Comparison of ENCODE assay signal across 1 cellular context in the genomic region with DNA sequence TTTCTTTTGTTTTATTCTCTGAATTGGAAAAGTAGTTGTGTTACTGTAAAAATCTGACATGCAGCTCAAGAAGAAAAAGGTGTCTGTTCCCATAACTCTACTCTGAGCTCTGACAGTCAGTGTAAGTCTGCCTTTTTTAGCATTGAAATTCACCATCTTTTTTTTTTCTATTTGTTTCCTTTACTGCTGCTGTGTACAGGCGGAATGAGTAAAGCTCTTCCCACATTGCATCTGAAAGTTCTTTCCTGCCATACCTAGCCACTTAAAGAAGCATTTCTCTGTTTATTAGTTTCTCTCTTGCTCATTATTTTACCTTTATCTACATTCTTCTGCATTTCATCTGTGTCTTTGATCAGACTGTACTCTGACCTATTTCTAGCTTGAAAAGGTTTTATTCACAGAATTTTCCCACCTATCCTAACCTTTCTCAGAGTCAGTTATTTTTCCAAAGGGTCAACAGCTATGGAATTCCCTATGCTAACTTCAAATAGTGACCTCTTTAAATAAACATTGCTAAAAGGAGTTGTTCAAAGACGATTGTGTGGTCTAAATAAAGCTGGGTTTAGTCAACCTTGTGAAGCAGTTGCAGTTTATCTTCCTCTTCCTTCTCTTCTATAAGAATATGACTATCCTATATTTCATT.
TF ChIP-seq lines count a peak whose summit lies in the region.

No MANE protein-coding gene starts in this region.

TF ChIP-seq in HepG2, 621 proteins besides CTCF, POLR2A, EP300 and RAD21 (continued from another document and continues in another):
- peak; percentile 37; the same call in 1 of the 2 replicates for TF ChIP-seq KDM1A (CRISPR knock-in tag; IDR thresholded peaks at IDR 0.05)
- TF ChIP-seq, protein P1, sequence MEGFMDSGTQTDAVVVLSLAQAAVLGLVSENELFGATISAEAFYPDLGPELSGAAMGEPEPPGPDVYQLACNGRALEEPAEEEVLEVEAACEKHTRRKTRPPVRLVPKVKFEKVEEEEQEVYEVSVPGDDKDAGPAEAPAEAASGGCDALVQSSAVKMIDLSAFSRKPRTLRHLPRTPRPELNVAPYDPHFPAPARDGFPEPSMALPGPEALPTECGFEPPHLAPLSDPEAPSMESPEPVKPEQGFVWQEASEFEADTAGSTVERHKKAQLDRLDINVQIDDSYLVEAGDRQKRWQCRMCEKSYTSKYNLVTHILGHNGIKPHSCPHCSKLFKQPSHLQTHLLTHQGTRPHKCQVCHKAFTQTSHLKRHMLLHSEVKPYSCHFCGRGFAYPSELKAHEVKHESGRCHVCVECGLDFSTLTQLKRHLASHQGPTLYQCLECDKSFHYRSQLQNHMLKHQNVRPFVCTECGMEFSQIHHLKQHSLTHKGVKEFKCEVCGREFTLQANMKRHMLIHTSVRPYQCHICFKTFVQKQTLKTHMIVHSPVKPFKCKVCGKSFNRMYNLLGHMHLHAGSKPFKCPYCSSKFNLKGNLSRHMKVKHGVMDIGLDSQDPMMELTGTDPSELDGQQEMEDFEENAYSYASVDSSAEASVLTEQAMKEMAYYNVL (CRISPR knock-in tag; IDR thresholded peaks at IDR 0.05; ENCODE audit: borderline replicate concordance) = peak; percentile 97
- TF ChIP-seq ZNF205 (CRISPR knock-in tag; IDR thresholded peaks at IDR 0.05) = peak; percentile 63; the same call in 1 of the 2 replicates
- peak; percentile 53; the same call in 1 of the 2 replicates for TF ChIP-seq SALL1 (CRISPR knock-in tag; IDR thresholded peaks at IDR 0.05)
- TF ChIP-seq, protein P2, sequence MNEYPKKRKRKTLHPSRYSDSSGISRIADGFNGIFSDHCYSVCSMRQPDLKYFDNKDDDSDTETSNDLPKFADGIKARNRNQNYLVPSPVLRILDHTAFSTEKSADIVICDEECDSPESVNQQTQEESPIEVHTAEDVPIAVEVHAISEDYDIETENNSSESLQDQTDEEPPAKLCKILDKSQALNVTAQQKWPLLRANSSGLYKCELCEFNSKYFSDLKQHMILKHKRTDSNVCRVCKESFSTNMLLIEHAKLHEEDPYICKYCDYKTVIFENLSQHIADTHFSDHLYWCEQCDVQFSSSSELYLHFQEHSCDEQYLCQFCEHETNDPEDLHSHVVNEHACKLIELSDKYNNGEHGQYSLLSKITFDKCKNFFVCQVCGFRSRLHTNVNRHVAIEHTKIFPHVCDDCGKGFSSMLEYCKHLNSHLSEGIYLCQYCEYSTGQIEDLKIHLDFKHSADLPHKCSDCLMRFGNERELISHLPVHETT (CRISPR knock-in tag; conservative IDR thresholded peaks at IDR 0.05) = 0 out of 2 replicates have a peak, but pooled peaks have one; percentile 15
- no peak for TF ChIP-seq CCAR2 (optimal IDR thresholded peaks at IDR 0.05; ENCODE audit: low read depth, low read length)
- TF ChIP-seq ZNF230 (CRISPR knock-in tag; IDR thresholded peaks at IDR 0.05) = no peak
- TF ChIP-seq ATF7-NPFF (CRISPR knock-in tag; IDR thresholded peaks at IDR 0.05; ENCODE audit: low read depth) = no peak
- TF ChIP-seq ZBTB7B (CRISPR knock-in tag; IDR thresholded peaks at IDR 0.05) = 0 out of 2 replicates have a peak, but pooled peaks have one; percentile 52
- peak; percentile 35; the same call in 1 of the 2 replicates for TF ChIP-seq ZNF615 (CRISPR knock-in tag; IDR thresholded peaks at IDR 0.05; ENCODE audit: borderline replicate concordance)
- peak; percentile 76 for TF ChIP-seq TBL1XR1 (IDR thresholded peaks at IDR 0.05; ENCODE audit: borderline replicate concordance, low read length, partially characterized antibody)
- peak; percentile 44 for TF ChIP-seq STAG1 (CRISPR knock-in tag; IDR thresholded peaks at IDR 0.05)
- TF ChIP-seq, protein P3, sequence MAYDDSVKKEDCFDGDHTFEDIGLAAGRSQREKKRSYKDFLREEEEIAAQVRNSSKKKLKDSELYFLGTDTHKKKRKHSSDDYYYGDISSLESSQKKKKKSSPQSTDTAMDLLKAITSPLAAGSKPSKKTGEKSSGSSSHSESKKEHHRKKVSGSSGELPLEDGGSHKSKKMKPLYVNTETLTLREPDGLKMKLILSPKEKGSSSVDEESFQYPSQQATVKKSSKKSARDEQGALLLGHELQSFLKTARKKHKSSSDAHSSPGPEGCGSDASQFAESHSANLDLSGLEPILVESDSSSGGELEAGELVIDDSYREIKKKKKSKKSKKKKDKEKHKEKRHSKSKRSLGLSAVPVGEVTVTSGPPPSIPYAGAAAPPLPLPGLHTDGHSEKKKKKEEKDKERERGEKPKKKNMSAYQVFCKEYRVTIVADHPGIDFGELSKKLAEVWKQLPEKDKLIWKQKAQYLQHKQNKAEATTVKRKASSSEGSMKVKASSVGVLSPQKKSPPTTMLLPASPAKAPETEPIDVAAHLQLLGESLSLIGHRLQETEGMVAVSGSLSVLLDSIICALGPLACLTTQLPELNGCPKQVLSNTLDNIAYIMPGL (CRISPR knock-in tag; IDR thresholded peaks at IDR 0.05; ENCODE audit: borderline replicate concordance in 1 of 2, low read depth in 1 of 2) = peak in 1 of 2 experiments; percentile 22; a peak in 1 of 4 replicates
- TF ChIP-seq, protein P4, sequence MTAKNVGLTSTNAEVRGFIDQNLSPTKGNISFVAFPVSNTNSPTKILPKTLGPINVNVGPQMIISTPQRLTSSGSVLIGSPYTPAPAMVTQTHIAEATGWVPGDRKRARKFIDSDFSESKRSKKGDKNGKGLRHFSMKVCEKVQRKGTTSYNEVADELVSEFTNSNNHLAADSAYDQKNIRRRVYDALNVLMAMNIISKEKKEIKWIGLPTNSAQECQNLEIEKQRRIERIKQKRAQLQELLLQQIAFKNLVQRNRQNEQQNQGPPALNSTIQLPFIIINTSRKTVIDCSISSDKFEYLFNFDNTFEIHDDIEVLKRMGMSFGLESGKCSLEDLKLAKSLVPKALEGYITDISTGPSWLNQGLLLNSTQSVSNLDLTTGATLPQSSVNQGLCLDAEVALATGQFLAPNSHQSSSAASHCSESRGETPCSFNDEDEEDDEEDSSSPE (CRISPR knock-in tag; IDR thresholded peaks at IDR 0.05) = no peak
- peak; percentile 92; the same call in 1 of the 2 replicates for TF ChIP-seq MED13 (CRISPR knock-in tag; IDR thresholded peaks at IDR 0.05)
- TF ChIP-seq, protein P5, sequence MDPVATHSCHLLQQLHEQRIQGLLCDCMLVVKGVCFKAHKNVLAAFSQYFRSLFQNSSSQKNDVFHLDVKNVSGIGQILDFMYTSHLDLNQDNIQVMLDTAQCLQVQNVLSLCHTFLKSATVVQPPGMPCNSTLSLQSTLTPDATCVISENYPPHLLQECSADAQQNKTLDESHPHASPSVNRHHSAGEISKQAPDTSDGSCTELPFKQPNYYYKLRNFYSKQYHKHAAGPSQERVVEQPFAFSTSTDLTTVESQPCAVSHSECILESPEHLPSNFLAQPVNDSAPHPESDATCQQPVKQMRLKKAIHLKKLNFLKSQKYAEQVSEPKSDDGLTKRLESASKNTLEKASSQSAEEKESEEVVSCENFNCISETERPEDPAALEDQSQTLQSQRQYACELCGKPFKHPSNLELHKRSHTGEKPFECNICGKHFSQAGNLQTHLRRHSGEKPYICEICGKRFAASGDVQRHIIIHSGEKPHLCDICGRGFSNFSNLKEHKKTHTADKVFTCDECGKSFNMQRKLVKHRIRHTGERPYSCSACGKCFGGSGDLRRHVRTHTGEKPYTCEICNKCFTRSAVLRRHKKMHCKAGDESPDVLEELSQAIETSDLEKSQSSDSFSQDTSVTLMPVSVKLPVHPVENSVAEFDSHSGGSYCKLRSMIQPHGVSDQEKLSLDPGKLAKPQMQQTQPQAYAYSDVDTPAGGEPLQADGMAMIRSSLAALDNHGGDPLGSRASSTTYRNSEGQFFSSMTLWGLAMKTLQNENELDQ (CRISPR knock-in tag; IDR thresholded peaks at IDR 0.05; ENCODE audit: borderline replicate concordance) = no peak
- peak; percentile 29; the same call in 1 of the 2 replicates for TF ChIP-seq ONECUT2 (CRISPR knock-in tag; IDR thresholded peaks at IDR 0.05)
- TF ChIP-seq, protein P6, sequence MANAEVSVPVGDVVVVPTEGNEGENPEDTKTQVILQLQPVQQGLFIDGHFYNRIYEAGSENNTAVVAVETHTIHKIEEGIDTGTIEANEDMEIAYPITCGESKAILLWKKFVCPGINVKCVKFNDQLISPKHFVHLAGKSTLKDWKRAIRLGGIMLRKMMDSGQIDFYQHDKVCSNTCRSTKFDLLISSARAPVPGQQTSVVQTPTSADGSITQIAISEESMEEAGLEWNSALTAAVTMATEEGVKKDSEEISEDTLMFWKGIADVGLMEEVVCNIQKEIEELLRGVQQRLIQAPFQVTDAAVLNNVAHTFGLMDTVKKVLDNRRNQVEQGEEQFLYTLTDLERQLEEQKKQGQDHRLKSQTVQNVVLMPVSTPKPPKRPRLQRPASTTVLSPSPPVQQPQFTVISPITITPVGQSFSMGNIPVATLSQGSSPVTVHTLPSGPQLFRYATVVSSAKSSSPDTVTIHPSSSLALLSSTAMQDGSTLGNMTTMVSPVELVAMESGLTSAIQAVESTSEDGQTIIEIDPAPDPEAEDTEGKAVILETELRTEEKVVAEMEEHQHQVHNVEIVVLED (CRISPR knock-in tag; IDR thresholded peaks at IDR 0.05; ENCODE audit: borderline replicate concordance) = peak; percentile 36; the same call in 1 of the 2 replicates
- TF ChIP-seq ATF1 (CRISPR knock-in tag; IDR thresholded peaks at IDR 0.05) = peak; percentile 80
- TF ChIP-seq ZBTB20 (CRISPR knock-in tag; IDR thresholded peaks at IDR 0.05; ENCODE audit: borderline replicate concordance, low read depth) = peak; percentile 70; the same call in 1 of the 2 replicates
- 0 out of 2 replicates have a peak, but pooled peaks have one; percentile 13 for TF ChIP-seq ELF1 (CRISPR knock-in tag; IDR thresholded peaks at IDR 0.05)
- peak; percentile 82; the same call in 1 of the 2 replicates for TF ChIP-seq FOXP1 (IDR thresholded peaks at IDR 0.05)
- TF ChIP-seq FOXP1 (CRISPR knock-in tag; IDR thresholded peaks at IDR 0.05) = peak; percentile 92
- TF ChIP-seq KDM6A (CRISPR knock-in tag; IDR thresholded peaks at IDR 0.05; ENCODE audit: low read depth) = peak; percentile 87
- TF ChIP-seq POGZ (CRISPR knock-in tag; IDR thresholded peaks at IDR 0.05) = peak; percentile 96
- TF ChIP-seq, protein P7, sequence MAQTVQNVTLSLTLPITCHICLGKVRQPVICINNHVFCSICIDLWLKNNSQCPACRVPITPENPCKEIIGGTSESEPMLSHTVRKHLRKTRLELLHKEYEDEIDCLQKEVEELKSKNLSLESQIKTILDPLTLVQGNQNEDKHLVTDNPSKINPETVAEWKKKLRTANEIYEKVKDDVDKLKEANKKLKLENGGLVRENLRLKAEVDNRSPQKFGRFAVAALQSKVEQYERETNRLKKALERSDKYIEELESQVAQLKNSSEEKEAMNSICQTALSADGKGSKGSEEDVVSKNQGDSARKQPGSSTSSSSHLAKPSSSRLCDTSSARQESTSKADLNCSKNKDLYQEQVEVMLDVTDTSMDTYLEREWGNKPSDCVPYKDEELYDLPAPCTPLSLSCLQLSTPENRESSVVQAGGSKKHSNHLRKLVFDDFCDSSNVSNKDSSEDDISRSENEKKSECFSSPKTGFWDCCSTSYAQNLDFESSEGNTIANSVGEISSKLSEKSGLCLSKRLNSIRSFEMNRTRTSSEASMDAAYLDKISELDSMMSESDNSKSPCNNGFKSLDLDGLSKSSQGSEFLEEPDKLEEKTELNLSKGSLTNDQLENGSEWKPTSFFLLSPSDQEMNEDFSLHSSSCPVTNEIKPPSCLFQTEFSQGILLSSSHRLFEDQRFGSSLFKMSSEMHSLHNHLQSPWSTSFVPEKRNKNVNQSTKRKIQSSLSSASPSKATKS (CRISPR knock-in tag; IDR thresholded peaks at IDR 0.05) = no peak
- TF ChIP-seq, protein P8, sequence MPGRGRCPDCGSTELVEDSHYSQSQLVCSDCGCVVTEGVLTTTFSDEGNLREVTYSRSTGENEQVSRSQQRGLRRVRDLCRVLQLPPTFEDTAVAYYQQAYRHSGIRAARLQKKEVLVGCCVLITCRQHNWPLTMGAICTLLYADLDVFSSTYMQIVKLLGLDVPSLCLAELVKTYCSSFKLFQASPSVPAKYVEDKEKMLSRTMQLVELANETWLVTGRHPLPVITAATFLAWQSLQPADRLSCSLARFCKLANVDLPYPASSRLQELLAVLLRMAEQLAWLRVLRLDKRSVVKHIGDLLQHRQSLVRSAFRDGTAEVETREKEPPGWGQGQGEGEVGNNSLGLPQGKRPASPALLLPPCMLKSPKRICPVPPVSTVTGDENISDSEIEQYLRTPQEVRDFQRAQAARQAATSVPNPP (CRISPR knock-in tag; IDR thresholded peaks at IDR 0.05) = 0 out of 2 replicates have a peak, but pooled peaks have one; percentile 21
- TF ChIP-seq, protein P9, sequence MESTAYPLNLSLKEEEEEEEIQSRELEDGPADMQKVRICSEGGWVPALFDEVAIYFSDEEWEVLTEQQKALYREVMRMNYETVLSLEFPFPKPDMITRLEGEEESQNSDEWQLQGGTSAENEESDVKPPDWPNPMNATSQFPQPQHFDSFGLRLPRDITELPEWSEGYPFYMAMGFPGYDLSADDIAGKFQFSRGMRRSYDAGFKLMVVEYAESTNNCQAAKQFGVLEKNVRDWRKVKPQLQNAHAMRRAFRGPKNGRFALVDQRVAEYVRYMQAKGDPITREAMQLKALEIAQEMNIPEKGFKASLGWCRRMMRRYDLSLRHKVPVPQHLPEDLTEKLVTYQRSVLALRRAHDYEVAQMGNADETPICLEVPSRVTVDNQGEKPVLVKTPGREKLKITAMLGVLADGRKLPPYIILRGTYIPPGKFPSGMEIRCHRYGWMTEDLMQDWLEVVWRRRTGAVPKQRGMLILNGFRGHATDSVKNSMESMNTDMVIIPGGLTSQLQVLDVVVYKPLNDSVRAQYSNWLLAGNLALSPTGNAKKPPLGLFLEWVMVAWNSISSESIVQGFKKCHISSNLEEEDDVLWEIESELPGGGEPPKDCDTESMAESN (CRISPR knock-in tag; conservative IDR thresholded peaks at IDR 0.05) = 0 out of 2 replicates have a peak, but pooled peaks have one; percentile 13
- TF ChIP-seq PHB2 (IDR thresholded peaks at IDR 0.05; ENCODE audit: partially characterized antibody) = no peak
- TF ChIP-seq THAP11 (CRISPR knock-in tag; IDR thresholded peaks at IDR 0.05) = peak; percentile 73
- TF ChIP-seq, protein P10, sequence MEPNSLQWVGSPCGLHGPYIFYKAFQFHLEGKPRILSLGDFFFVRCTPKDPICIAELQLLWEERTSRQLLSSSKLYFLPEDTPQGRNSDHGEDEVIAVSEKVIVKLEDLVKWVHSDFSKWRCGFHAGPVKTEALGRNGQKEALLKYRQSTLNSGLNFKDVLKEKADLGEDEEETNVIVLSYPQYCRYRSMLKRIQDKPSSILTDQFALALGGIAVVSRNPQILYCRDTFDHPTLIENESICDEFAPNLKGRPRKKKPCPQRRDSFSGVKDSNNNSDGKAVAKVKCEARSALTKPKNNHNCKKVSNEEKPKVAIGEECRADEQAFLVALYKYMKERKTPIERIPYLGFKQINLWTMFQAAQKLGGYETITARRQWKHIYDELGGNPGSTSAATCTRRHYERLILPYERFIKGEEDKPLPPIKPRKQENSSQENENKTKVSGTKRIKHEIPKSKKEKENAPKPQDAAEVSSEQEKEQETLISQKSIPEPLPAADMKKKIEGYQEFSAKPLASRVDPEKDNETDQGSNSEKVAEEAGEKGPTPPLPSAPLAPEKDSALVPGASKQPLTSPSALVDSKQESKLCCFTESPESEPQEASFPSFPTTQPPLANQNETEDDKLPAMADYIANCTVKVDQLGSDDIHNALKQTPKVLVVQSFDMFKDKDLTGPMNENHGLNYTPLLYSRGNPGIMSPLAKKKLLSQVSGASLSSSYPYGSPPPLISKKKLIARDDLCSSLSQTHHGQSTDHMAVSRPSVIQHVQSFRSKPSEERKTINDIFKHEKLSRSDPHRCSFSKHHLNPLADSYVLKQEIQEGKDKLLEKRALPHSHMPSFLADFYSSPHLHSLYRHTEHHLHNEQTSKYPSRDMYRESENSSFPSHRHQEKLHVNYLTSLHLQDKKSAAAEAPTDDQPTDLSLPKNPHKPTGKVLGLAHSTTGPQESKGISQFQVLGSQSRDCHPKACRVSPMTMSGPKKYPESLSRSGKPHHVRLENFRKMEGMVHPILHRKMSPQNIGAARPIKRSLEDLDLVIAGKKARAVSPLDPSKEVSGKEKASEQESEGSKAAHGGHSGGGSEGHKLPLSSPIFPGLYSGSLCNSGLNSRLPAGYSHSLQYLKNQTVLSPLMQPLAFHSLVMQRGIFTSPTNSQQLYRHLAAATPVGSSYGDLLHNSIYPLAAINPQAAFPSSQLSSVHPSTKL (CRISPR knock-in tag; IDR thresholded peaks at IDR 0.05) = peak; percentile 100
- no peak for TF ChIP-seq FOXM1 (CRISPR knock-in tag; IDR thresholded peaks at IDR 0.05)
- TF ChIP-seq FOXA3 (CRISPR knock-in tag; IDR thresholded peaks at IDR 0.05) = peak; percentile 97
- TF ChIP-seq ERF (CRISPR knock-in tag; IDR thresholded peaks at IDR 0.05) = peak; percentile 68; the same call in 1 of the 2 replicates
